In genomic region chr5:9297171-9297570, GRCh38 we compare ENCODE assay signal across 23 cellular contexts.
DNase-seq lines count a peak whose midpoint lies in the region; ATAC-seq, FAIRE-seq and TF ChIP-seq lines count a peak whose summit lies in the region.
"Had no signal": no experiment of that assay in that cellular context is flagged by ENCODE, and none has a peak within 500 bp of the region (broad histone marks: within the 10 kb centered on the region; RNA-seq: fewer than 3 reads in every experiment).

No MANE protein-coding gene starts in this region.

- H4K12ac ChIP-seq in trophoblast cell (ENCODE audit: low read depth, low read length): no peak overlapping the region

- H3K79me2 ChIP-seq in trophoblast cell (ENCODE audit: control insufficient read depth, insufficient read depth, low read length, poor library complexity): no peaks in the 10 kb centered on the region

- H3K4me3 Mint-ChIP-seq in MCF 10A (ENCODE audit: unreplicated experiment): no peak overlapping the region
- H3K4me3 Mint-ChIP-seq: B cell; CD4-positive, alpha-beta T cell; CD8-positive, alpha-beta T cell had no signal

- H2AK5ac ChIP-seq in trophoblast cell (ENCODE audit: low read length): no peak overlapping the region

- intact Hi-C loops in MCF 10A (cut with micrococcal nuclease) (no loop called here), breast epithelium (cut with DNase I; ENCODE audit: low total_unique reads) (no loop called here)

- H3K18ac ChIP-seq in trophoblast cell (ENCODE audit: low read length): no peak overlapping the region

- no peak overlapping the region for H3K4me2 ChIP-seq in trophoblast cell (ENCODE audit: low read length)
- H3K4me2 ChIP-seq: A549; BLaER1 treated with 17β-estradiol and CSF1 and Interleukin-3, amounts not matched to agents 10 nM and 100 nM had no signal

- no peak for TF ChIP-seq CTCF in MCF 10A (IDR thresholded peaks at IDR 0.05; ENCODE audit: unreplicated experiment)
- no peak for TF ChIP-seq CTCF in breast epithelium (IDR thresholded peaks at IDR 0.05)
- TF ChIP-seq CTCF in bronchial epithelial cell (IDR thresholded peaks at IDR 0.05; ENCODE audit: insufficient read depth, low read length, severe bottlenecking): no peak
- TF ChIP-seq CTCF in foreskin keratinocyte (conservative IDR thresholded peaks at IDR 0.05): no peak

- no peak overlapping the region for H3K4ac ChIP-seq in trophoblast cell (ENCODE audit: low read depth, low read length)

- no peaks in the 10 kb centered on the region for H3K9me3 Mint-ChIP-seq in MCF 10A (ENCODE audit: unreplicated experiment)

- BruUV-seq in MCF 10A (replicated peaks; lab: Mats Ljungman, UMichigan): no TSS peak

- H3K9me3 ChIP-seq in breast epithelium (no peaks in the 10 kb centered on the region), trophoblast cell (ENCODE audit: insufficient read depth, low read depth, low read length) (no peaks in the 10 kb centered on the region)
- H3K9me3 ChIP-seq: A549; BLaER1 treated with 17β-estradiol and CSF1 and Interleukin-3, amounts not matched to agents 10 nM and 100 nM; Caco-2 had no signal

- H3K36me3 ChIP-seq in breast epithelium: no peaks in the 10 kb centered on the region
- H3K36me3 ChIP-seq in bronchial epithelial cell (ENCODE audit: control insufficient read depth, insufficient read depth, low read length): no peaks in the 10 kb centered on the region
- H3K36me3 ChIP-seq in trophoblast cell (ENCODE audit: control insufficient read depth in 1 of 2, insufficient read depth in 2 of 2, low read length in 2 of 2): peaks cover 6 to 16% of the 10 kb centered on the region in 2 experiments
- H3K36me3 ChIP-seq: BLaER1 treated with 17β-estradiol and CSF1 and Interleukin-3, amounts not matched to agents 10 nM and 100 nM had no signal

- H3K4me1 Mint-ChIP-seq in MCF 10A (ENCODE audit: insufficient read depth, unreplicated experiment): no peaks in the 10 kb centered on the region
- H3K4me1 Mint-ChIP-seq: B cell had no signal

- no CpG with 5 or more reads among the region's 4 CpGs for WGBS in trophoblast cell (ENCODE audit: extremely low coverage, insufficient coverage, insufficient read length)

- H3K4me3 ChIP-seq in breast epithelium (no peak overlapping the region), bronchial epithelial cell (ENCODE audit: low read depth, low read length) (no peak overlapping the region), trophoblast cell (ENCODE audit: low read depth, low read length) (no peak overlapping the region)
- H3K4me3 ChIP-seq: A549; BLaER1 treated with 17β-estradiol and CSF1 and Interleukin-3, amounts not matched to agents 10 nM and 100 nM had no signal

- no peak overlapping the region for H2BK120ac ChIP-seq in trophoblast cell (ENCODE audit: insufficient read depth, low read length, poor library complexity)

- H3K27ac ChIP-seq in breast epithelium: no peak overlapping the region
- no peak overlapping the region for H3K27ac ChIP-seq in foreskin keratinocyte
- H3K27ac ChIP-seq in trophoblast cell (ENCODE audit: low read depth, low read length): no peak overlapping the region
- H3K27ac ChIP-seq: 22Rv1; A549; BLaER1 treated with 17β-estradiol and CSF1 and Interleukin-3, amounts not matched to agents 10 nM and 100 nM; C4-2B had no signal

- H3K27me3 ChIP-seq in breast epithelium: no peaks in the 10 kb centered on the region
- no peaks in the 10 kb centered on the region for H3K27me3 ChIP-seq in bronchial epithelial cell (ENCODE audit: control insufficient read depth, insufficient read depth, low read length)
- no peaks in the 10 kb centered on the region for H3K27me3 ChIP-seq in foreskin keratinocyte
- H3K27me3 ChIP-seq in trophoblast cell (ENCODE audit: insufficient read depth, low read length): no peaks in the 10 kb centered on the region
- H3K27me3 ChIP-seq: BLaER1 treated with 17β-estradiol and CSF1 and Interleukin-3, amounts not matched to agents 10 nM and 100 nM had no signal

- peak; percentile 4 for DNase-seq in MCF 10A (ENCODE audit: unreplicated experiment)
- no peak for DNase-seq in breast epithelium (ENCODE audit: low spot score in 2 of 2)
- DNase-seq in bronchial epithelial cell (ENCODE audit: low read depth): peak; percentile 13
- DNase-seq in foreskin keratinocyte: no peak
- peak; percentile 75 to 95 for DNase-seq in trophoblast cell
- DNase-seq in midbrain (lab: John Stamatoyannopoulos, UW): no peak
- DNase-seq in GOT3 (lab: John Stamatoyannopoulos, UW): no peak
- DNase-seq: AML-193; Caco-2; Calu3; CD4-positive, alpha-beta T cell; CD8-positive, alpha-beta T cell; DMS79 treated with DMSO at 0.1 percent for 48 hours; GF-D8 had no signal

- H3K4me1 ChIP-seq in breast epithelium (no peaks in the 10 kb centered on the region), foreskin keratinocyte (no peaks in the 10 kb centered on the region), trophoblast cell (ENCODE audit: control insufficient read depth in 1 of 2, insufficient read depth in 2 of 2, low read length in 2 of 2) (no peaks in the 10 kb centered on the region)
- H3K4me1 ChIP-seq: A549; BLaER1 treated with 17β-estradiol and CSF1 and Interleukin-3, amounts not matched to agents 10 nM and 100 nM; Caco-2 had no signal

- TF ChIP-seq POLR2A in breast epithelium (IDR thresholded peaks at IDR 0.05): no peak

- POLR2A ChIA-PET in MCF 10A (lab: Yijun Ruan, JAX): interaction anchor here (1.2 kb wide), 1 partner anchor 14 kb away, joined by 3 read pairs; no protein-coding TSS in a partner anchor

- no peak overlapping the region for H4K8ac ChIP-seq in trophoblast cell (ENCODE audit: low read depth, low read length)

- CTCF ChIA-PET in MCF 10A (lab: Yijun Ruan, JAX): interaction anchor here (0.6 to 0.9 kb wide), 3 partner anchors 92 to 820 kb away, joined by 3 to 4 read pairs (median 3); no protein-coding TSS in a partner anchor

- no peak overlapping the region for H3K14ac ChIP-seq in trophoblast cell (ENCODE audit: low read length)

- no peak overlapping the region for H3K9ac ChIP-seq in trophoblast cell (ENCODE audit: low read length)
- H3K9ac ChIP-seq: BLaER1 treated with 17β-estradiol and CSF1 and Interleukin-3, amounts not matched to agents 10 nM and 100 nM had no signal

- no peak overlapping the region for H2BK5ac ChIP-seq in trophoblast cell (ENCODE audit: low read depth, low read length, poor library complexity)

- H4K91ac ChIP-seq in trophoblast cell (ENCODE audit: low read depth, low read length): no peak overlapping the region

- no peak overlapping the region for H2BK12ac ChIP-seq in trophoblast cell (ENCODE audit: low read length)

- no peaks in the 10 kb centered on the region for H3K36me3 Mint-ChIP-seq in MCF 10A (ENCODE audit: insufficient read depth, unreplicated experiment)
- H3K36me3 Mint-ChIP-seq: CD8-positive, alpha-beta T cell had no signal

- H2AFZ ChIP-seq in trophoblast cell (ENCODE audit: insufficient read depth, low read length, poor library complexity): no peak overlapping the region

- H3K27me3 Mint-ChIP-seq in MCF 10A (ENCODE audit: insufficient read depth, unreplicated experiment): no peaks in the 10 kb centered on the region
- H3K27me3 Mint-ChIP-seq: B cell; CD4-positive, alpha-beta T cell had no signal

- FAIRE-seq in bronchial epithelial cell (lab: Jason Lieb, UNC): no peak
- FAIRE-seq: A549, D721Med, G401.6, GM12891 had no signal

- H3K23ac ChIP-seq in trophoblast cell (ENCODE audit: low read length): no peak overlapping the region

- H3K27ac Mint-ChIP-seq in MCF 10A (ENCODE audit: low read depth, unreplicated experiment): no peak overlapping the region
- H3K27ac Mint-ChIP-seq: B cell; CD4-positive, alpha-beta T cell; CD8-positive, alpha-beta T cell had no signal

- ATAC-seq in foreskin keratinocyte (peak; percentile 19), GM18868 (IDR thresholded peaks at IDR 0.05; ENCODE audit: unreplicated experiment) (no peak)
- ATAC-seq: A549; CD8-positive, alpha-beta T cell had no signal

- H3K79me1 ChIP-seq in trophoblast cell (ENCODE audit: low read length): no peaks in the 10 kb centered on the region

Comparison
In these comparisons a context has a peak if more than half of its experiments do, and no peak if none do; other contexts are left out.
1. DNase-seq: peak in MCF 10A (single experiment), bronchial epithelial cell (single experiment) and trophoblast cell (2 of 2); none in breast epithelium (0 of 2), foreskin keratinocyte (0 of 2), midbrain (single experiment) and GOT3 (single experiment).